1 cellular context compared by ENCODE assay signal in genomic region chr2:88697361-88698026, GRCh38.
A peak's percentile ranks its signal among the peaks of the same experiment; 100 is the strongest.
TF ChIP-seq lines count a peak whose summit lies in the region.

No MANE protein-coding gene starts in this region.

TF ChIP-seq in HepG2, 621 proteins besides CTCF, POLR2A, EP300 and RAD21 (continued from another document):
- TF ChIP-seq HNF4A (CRISPR knock-in tag; IDR thresholded peaks at IDR 0.05), result peak; percentile 63
- no peak for TF ChIP-seq SOX13 (IDR thresholded peaks at IDR 0.05)
- peak in 1 of 2 experiments; percentile 65; a peak in 1 of 4 replicates for TF ChIP-seq SOX13 (CRISPR knock-in tag; conservative IDR thresholded peaks at IDR 0.05 in 1 of 2, IDR thresholded peaks at IDR 0.05 in 1 of 2)
- peak; percentile 27; the same call in 1 of the 2 replicates for TF ChIP-seq ZNF614 (CRISPR knock-in tag; IDR thresholded peaks at IDR 0.05; ENCODE audit: borderline replicate concordance)
- TF ChIP-seq SOX5 (CRISPR knock-in tag; IDR thresholded peaks at IDR 0.05; ENCODE audit: borderline replicate concordance), result 0 out of 2 replicates have a peak, but pooled peaks have one; percentile 15
- TF ChIP-seq, protein P1, sequence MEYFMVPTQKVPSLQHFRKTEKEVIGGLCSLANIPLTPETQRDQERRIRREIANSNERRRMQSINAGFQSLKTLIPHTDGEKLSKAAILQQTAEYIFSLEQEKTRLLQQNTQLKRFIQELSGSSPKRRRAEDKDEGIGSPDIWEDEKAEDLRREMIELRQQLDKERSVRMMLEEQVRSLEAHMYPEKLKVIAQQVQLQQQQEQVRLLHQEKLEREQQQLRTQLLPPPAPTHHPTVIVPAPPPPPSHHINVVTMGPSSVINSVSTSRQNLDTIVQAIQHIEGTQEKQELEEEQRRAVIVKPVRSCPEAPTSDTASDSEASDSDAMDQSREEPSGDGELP (IDR thresholded peaks at IDR 0.05; ENCODE audit: borderline replicate concordance, low read depth), result peak; percentile 42; the same call in 1 of the 2 replicates
- no peak for TF ChIP-seq FOXJ3 (CRISPR knock-in tag; IDR thresholded peaks at IDR 0.05; ENCODE audit: borderline replicate concordance)
- peak; percentile 26 for TF ChIP-seq ASH2L (IDR thresholded peaks at IDR 0.05; ENCODE audit: insufficient read length, low read depth, low read length)
